ENCODE assay signal across 14 cellular contexts in genomic region chr9:87581513-87581912, GRCh38.
DNase-seq lines count a peak whose midpoint lies in the region; ATAC-seq and TF ChIP-seq lines count a peak whose summit lies in the region.
"Had no signal": no experiment of that assay in that cellular context is flagged by ENCODE, and none has a peak within 500 bp of the region (broad histone marks: within the 10 kb centered on the region; RNA-seq: fewer than 3 reads in every experiment).

No MANE protein-coding gene starts in this region.

- TF ChIP-seq EP300 in transverse colon (IDR thresholded peaks at IDR 0.05; ENCODE audit: low read depth): no peak

- no peak for TF ChIP-seq POLR2A in transverse colon (IDR thresholded peaks at IDR 0.05)

- no peaks in the 10 kb centered on the region for H3K27me3 Mint-ChIP-seq in stimulated activated naive B cell treated with anti-CD40 and anti-IgM and Interleukin-4, amounts not matched to agents 10 μg/mL and 1 μg/mL and 100 μg/mL, for 72 hours

- H3K27me3 ChIP-seq in fibroblast of lung (ENCODE audit: control insufficient read depth, insufficient read depth, low read length): no peaks in the 10 kb centered on the region
- H3K27me3 ChIP-seq in transverse colon: no peaks in the 10 kb centered on the region
- no peaks in the 10 kb centered on the region for H3K27me3 ChIP-seq in foreskin keratinocyte
- H3K27me3 ChIP-seq: colonic mucosa had no signal

- WGBS in mesodermal cell (ENCODE audit: insufficient coverage in 2 of 2), 2 experiments: 71% methylated on average over 1 of the region's 3 CpGs; no CpG with 5 or more reads in 1 of the 2 experiments
- WGBS in transverse colon (ENCODE audit: low coverage in 1 of 2), 2 donors: 8 to 30% methylated on average over 2 to 3 of the region's 3 CpGs

- no peaks in the 10 kb centered on the region for H3K9me3 Mint-ChIP-seq in stimulated activated naive B cell treated with anti-CD40 and anti-IgM and Interleukin-4, amounts not matched to agents 10 μg/mL and 1 μg/mL and 100 μg/mL, for 72 hours
- H3K9me3 Mint-ChIP-seq: activated CD8-positive, alpha-beta T cell treated with anti-CD3 and anti-CD28 coated beads for 36 hours; T-cell had no signal

- no peak overlapping the region for H3K4me3 ChIP-seq in fibroblast of lung (replicated peaks in 1 of 4; ENCODE audit: control extremely low read depth in 1 of 4, insufficient read depth in 1 of 4, low read depth in 3 of 4, low read length in 4 of 4)
- no peak overlapping the region for H3K4me3 ChIP-seq in mesodermal cell (ENCODE audit: extremely low read depth, insufficient read depth, low read length, poor library complexity, severe bottlenecking)
- H3K4me3 ChIP-seq in transverse colon: no peak overlapping the region
- H3K4me3 ChIP-seq: colonic mucosa, GM23248 had no signal

- H3K36me3 ChIP-seq in fibroblast of lung (ENCODE audit: control insufficient read depth, insufficient read depth, low read length) (no peaks in the 10 kb centered on the region), mesodermal cell (ENCODE audit: control insufficient read depth, insufficient read depth, low read length) (no peaks in the 10 kb centered on the region), transverse colon (no peaks in the 10 kb centered on the region)
- H3K36me3 ChIP-seq: colonic mucosa had no signal

- H3K4me2 ChIP-seq in fibroblast of lung (ENCODE audit: extremely low read depth, insufficient read depth, low read length): no peak overlapping the region

- no peak overlapping the region for H3K27ac Mint-ChIP-seq in stimulated activated naive B cell treated with anti-CD40 and anti-IgM and Interleukin-4, amounts not matched to agents 10 μg/mL and 1 μg/mL and 100 μg/mL, for 72 hours
- H3K27ac Mint-ChIP-seq: activated CD8-positive, alpha-beta T cell treated with anti-CD3 and anti-CD28 coated beads for 36 hours; T-cell had no signal

- no peak overlapping the region for H2AFZ ChIP-seq in fibroblast of lung (ENCODE audit: low read length)
- H2AFZ ChIP-seq: GM23248 had no signal

- no peak overlapping the region for H3K4me3 Mint-ChIP-seq in stimulated activated naive B cell treated with anti-CD40 and anti-IgM and Interleukin-4, amounts not matched to agents 10 μg/mL and 1 μg/mL and 100 μg/mL, for 72 hours
- H3K4me3 Mint-ChIP-seq: activated CD8-positive, alpha-beta T cell treated with anti-CD3 and anti-CD28 coated beads for 36 hours; T-cell had no signal

- H3K27ac ChIP-seq in fibroblast of lung (ENCODE audit: insufficient read depth, low read length) (no peak overlapping the region), mesodermal cell (ENCODE audit: low read depth, low read length, severe bottlenecking) (peak overlapping the region; percentile 64), transverse colon (peak overlapping the region; percentile 48 to 71 (median 58)), foreskin keratinocyte (no peak overlapping the region)
- H3K27ac ChIP-seq: colonic mucosa, GM23248 had no signal

- H3K4me1 ChIP-seq in fibroblast of lung (ENCODE audit: control insufficient read depth, extremely low read depth, insufficient read depth, low read length) (no peaks in the 10 kb centered on the region), mesodermal cell (ENCODE audit: control insufficient read depth, insufficient read depth, low read length, poor library complexity, severe bottlenecking) (peaks cover 36% of the 10 kb centered on the region), transverse colon (peaks cover 0 to 34% (median 13%) of the 10 kb centered on the region in 4 donors), foreskin keratinocyte (no peaks in the 10 kb centered on the region)

- ATAC-seq in stimulated activated naive B cell treated with anti-CD40 and anti-IgM and Interleukin-4, amounts not matched to agents 10 μg/mL and 1 μg/mL and 100 μg/mL, for 72 hours (replicated peaks): no peak
- ATAC-seq in GM21529 (IDR thresholded peaks at IDR 0.05; ENCODE audit: unreplicated experiment) (no peak), GM18858 (IDR thresholded peaks at IDR 0.05; ENCODE audit: unreplicated experiment) (no peak), foreskin keratinocyte (no peak)
- ATAC-seq: activated CD8-positive, alpha-beta T cell treated with anti-CD3 and anti-CD28 coated beads for 36 hours; T-cell had no signal

- in situ Hi-C loops in SK-MEL-5 (cut with HindIII; ENCODE audit: low pct_unique_long_range_greater_than_20kb, low sequenced_read_pairs): no loop called here
- in situ Hi-C loops in transverse colon (cut with MboI; ENCODE audit: low pct_ligation_motif_present in 1 of 4, low pct_unique_long_range_greater_than_20kb in 1 of 4, low sequenced_read_pairs in 3 of 4): no loop called here

- TF ChIP-seq CTCF in fibroblast of lung (conservative IDR thresholded peaks at IDR 0.05 in 1 of 2, IDR thresholded peaks at IDR 0.05 in 1 of 2; ENCODE audit: low read depth in 1 of 2, low read length in 2 of 2) (no peak), transverse colon (IDR thresholded peaks at IDR 0.05) (no peak), foreskin keratinocyte (conservative IDR thresholded peaks at IDR 0.05) (no peak)

- H3K9me3 ChIP-seq in fibroblast of lung (ENCODE audit: control insufficient read depth, insufficient read depth, low read depth, low read length) (no peaks in the 10 kb centered on the region), mesodermal cell (ENCODE audit: control insufficient read depth, low read length) (no peaks in the 10 kb centered on the region), transverse colon (no peaks in the 10 kb centered on the region)
- H3K9me3 ChIP-seq: colonic mucosa had no signal

- no peaks in the 10 kb centered on the region for H3K4me1 Mint-ChIP-seq in stimulated activated naive B cell treated with anti-CD40 and anti-IgM and Interleukin-4, amounts not matched to agents 10 μg/mL and 1 μg/mL and 100 μg/mL, for 72 hours
- H3K4me1 Mint-ChIP-seq: T-cell had no signal

- no peaks in the 10 kb centered on the region for H3K79me2 ChIP-seq in fibroblast of lung (ENCODE audit: control insufficient read depth, insufficient read depth, low read length)

- H4K20me1 ChIP-seq in fibroblast of lung (ENCODE audit: control insufficient read depth, extremely low read depth, insufficient read depth, low read length): no peaks in the 10 kb centered on the region

- DNase-seq in SK-MEL-5 (ENCODE audit: low read depth, low spot score) (peak; percentile 90), fibroblast of lung (ENCODE audit: low read depth in 2 of 2) (peak; percentile 55 to 88), transverse colon (no peak), foreskin keratinocyte (no peak)
- no peak for DNase-seq in stimulated activated naive B cell treated with anti-CD40 and anti-IgM and Interleukin-4, amounts not matched to agents 10 μg/mL and 1 μg/mL and 100 μg/mL, for 72 hours
- DNase-seq: activated CD8-positive, alpha-beta T cell treated with anti-CD3 and anti-CD28 coated beads for 36 hours; activated naive CD4-positive, alpha-beta T cell treated with Interleukin-2 at 50 U/mL for 16 hours; colonic mucosa; GM23248; NCI-H1417 treated with DMSO at 0.1 percent for 48 hours; T-cell had no signal

- intact Hi-C loops in transverse colon (cut with DNase I; ENCODE audit: low total_unique reads): no loop called here

- H3K36me3 Mint-ChIP-seq in stimulated activated naive B cell treated with anti-CD40 and anti-IgM and Interleukin-4, amounts not matched to agents 10 μg/mL and 1 μg/mL and 100 μg/mL, for 72 hours: no peaks in the 10 kb centered on the region
- H3K36me3 Mint-ChIP-seq: T-cell had no signal

- H3K9ac ChIP-seq in fibroblast of lung (ENCODE audit: insufficient read depth, low read length): no peak overlapping the region
- H3K9ac ChIP-seq: GM23248 had no signal

Comparison
In these comparisons a context has a peak if more than half of its experiments do, and no peak if none do; other contexts are left out.
1. DNase-seq: peak in SK-MEL-5 (single experiment) and fibroblast of lung (2 of 2); none in transverse colon (single experiment), stimulated activated naive B cell treated with anti-CD40 and anti-IgM and Interleukin-4, amounts not matched to agents 10 μg/mL and 1 μg/mL and 100 μg/mL, for 72 hours (single experiment) and foreskin keratinocyte (0 of 2).
2. H3K27ac ChIP-seq: peak in mesodermal cell (single experiment) and transverse colon (4 of 4); none in fibroblast of lung (single experiment) and foreskin keratinocyte (single experiment).